In genomic region chr1:27931184-27931583, GRCh38 we compare ENCODE assay signal across 20 cellular contexts. TPM values are rescaled to one million over a fixed set of nuclear protein-coding genes. Genes with fewer than 3 reads are reported as not detected.
"Had no signal": no experiment of that assay in that cellular context is flagged by ENCODE, and none has a peak within 500 bp of the region (broad histone marks: within the 10 kb centered on the region; RNA-seq: fewer than 3 reads in every experiment).

No MANE protein-coding gene starts in this region.

- ATAC-seq: activated naive CD4-positive, alpha-beta T cell treated with anti-CD3 and anti-CD28 coated beads, Interleukin-2, amount 50 U/mL, for 72 hours; Panc1; Right ventricle myocardium inferior; T-cell; WTC11 had no signal

- H3K27ac Mint-ChIP-seq: activated naive CD4-positive, alpha-beta T cell treated with anti-CD3 and anti-CD28 coated beads, Interleukin-2, amount 50 U/mL, for 72 hours; IgD-negative memory B cell; T-cell; WTC11 had no signal

- H3K4me3 ChIP-seq: colonic mucosa, SK-N-MC had no signal

- H3K4me3 Mint-ChIP-seq: IgD-negative memory B cell, T-cell, WTC11 had no signal

- H3K36me3 Mint-ChIP-seq: activated naive CD4-positive, alpha-beta T cell treated with anti-CD3 and anti-CD28 coated beads, Interleukin-2, amount 50 U/mL, for 72 hours; T-cell; WTC11 had no signal

- DNase-seq: activated CD4-positive, CD25-positive, alpha-beta regulatory T cell treated with anti-CD3 and anti-CD28 coated beads, Interleukin-2, amount 50 U/mL, for 72 hours; activated CD8-positive, alpha-beta memory T cell treated with anti-CD3 and anti-CD28 coated beads, Interleukin-2, amount 50 U/mL, for 4 hours; activated T-cell treated with anti-CD3 and anti-CD28 coated beads, Interleukin-2, amount 50 U/mL, for 1 hour; brain microvascular endothelial cell; caudate nucleus; colonic mucosa; NCI-H1092; NCI-H1417; NCI-H1930; NCI-H345; NCI-H510A; NCI-H526 treated with DMSO at 0.1 percent for 48 hours; NCI-H82; T-cell had no signal

- H3K9me3 Mint-ChIP-seq: activated naive CD4-positive, alpha-beta T cell treated with anti-CD3 and anti-CD28 coated beads, Interleukin-2, amount 50 U/mL, for 72 hours; IgD-negative memory B cell; T-cell; WTC11 had no signal

RNA-seq across cellular contexts. Expression of gene SMPDL3B, which starts 3.6 kb away (rescaled TPM):
- total RNA-seq: Right ventricle myocardium inferior had no signal
- polyA plus RNA-seq: IgD-negative memory B cell had no signal
